10 cellular contexts compared by ENCODE assay signal in genomic region chr9:16361939-16362338, GRCh38.
"Had no signal": no experiment of that assay in that cellular context is flagged by ENCODE, and none has a peak within 500 bp of the region (broad histone marks: within the 10 kb centered on the region; RNA-seq: fewer than 3 reads in every experiment).

No MANE protein-coding gene starts in this region.

- H3K4me1 ChIP-seq: HAP-1 had no signal

- H3K9me3 ChIP-seq: HAP-1 had no signal

- H3K4me3 ChIP-seq: GM23338, HAP-1, K562 had no signal

- H3K4me3 Mint-ChIP-seq: GM23338, HFFc6 had no signal

- H3K36me3 ChIP-seq: HAP-1 had no signal

- H3K4me2 ChIP-seq: GM23338 had no signal

- FAIRE-seq: H1, H54, HepG2, K562 had no signal

- H3K27ac Mint-ChIP-seq: GM23338 had no signal

- H3K27ac ChIP-seq: HL-60 had no signal

- ATAC-seq: GM23338, HCT116, HepG2, K562 had no signal

- H2AFZ ChIP-seq: GM23338 had no signal

- DNase-seq: HFFc6, KG1 had no signal
